ENCODE assay signal across 10 cellular contexts in the genomic region with DNA sequence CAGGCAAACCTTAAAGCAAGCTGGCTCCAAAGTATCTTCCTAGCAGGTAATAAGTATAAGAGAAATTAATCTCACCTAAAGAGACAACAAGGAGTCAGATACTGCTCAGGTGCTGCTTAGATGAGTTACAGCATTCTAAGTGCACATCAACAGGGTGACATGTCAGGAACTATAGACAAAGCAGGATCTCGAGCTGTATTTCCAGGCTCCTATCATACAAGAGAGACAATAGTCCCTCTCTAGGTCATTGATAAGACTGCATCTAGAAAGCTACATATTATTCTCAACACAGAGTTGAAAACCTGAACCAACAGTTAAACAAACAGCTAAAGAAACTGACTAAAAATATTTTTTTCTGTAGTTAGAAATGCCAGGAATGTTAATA. TPM values are rescaled to one million over a fixed set of nuclear protein-coding genes. Genes with fewer than 3 reads are reported as not detected.
DNase-seq lines count a peak whose midpoint lies in the region; ATAC-seq and TF ChIP-seq lines count a peak whose summit lies in the region.
"Had no signal": no experiment of that assay in that cellular context is flagged by ENCODE, and none has a peak within 500 bp of the region (broad histone marks: within the 10 kb centered on the region; RNA-seq: fewer than 3 reads in every experiment).

No MANE protein-coding gene starts in this region.

- POLR2A ChIA-PET in AG04449 (lab: Yijun Ruan, JAX): no interaction called here
- POLR2A ChIA-PET in HCT116 (lab: Charles Lee): interaction anchor here (1.0 kb wide), 1 partner anchor 10 kb away, joined by 3 read pairs; no protein-coding TSS in a partner anchor

- H3K36me3 ChIP-seq in HCT116 (ENCODE audit: control insufficient read depth in 1 of 2, insufficient read depth in 2 of 2, low read length in 2 of 2) (no peaks in the 10 kb centered on the region), spleen (no peaks in the 10 kb centered on the region)

- peaks cover 47% of the 10 kb centered on the region for H3K79me2 ChIP-seq in HCT116 (ENCODE audit: insufficient read depth, low read length)

- DNase-seq in AG04449 (ENCODE audit: low read depth, low spot score): no peak
- DNase-seq in HCT116 (ENCODE audit: low read depth, low spot score): no peak
- DNase-seq in astrocyte of the cerebellum (ENCODE audit: low read depth): no peak
- no peak for DNase-seq in left colon
- DNase-seq in spleen: no peak
- DNase-seq in G401 (ENCODE audit: low spot score): no peak
- DNase-seq in HK-2 (ENCODE audit: unreplicated experiment): no peak

- TF ChIP-seq CTCF in AG04449 (IDR thresholded peaks at IDR 0.05; ENCODE audit: insufficient read depth, low read length, missing control alignments): peak; percentile 21
- TF ChIP-seq CTCF in HCT116 (IDR thresholded peaks at IDR 0.05 in 2 of 3, conservative IDR thresholded peaks at IDR 0.05 in 1 of 3; ENCODE audit: borderline replicate concordance in 1 of 3, insufficient read depth in 1 of 3, low read depth in 2 of 3, low read length in 2 of 3): peak in 2 of 3 experiments; percentile 15 to 23; a peak in 1 of 6 replicates
- peak; percentile 35 for TF ChIP-seq CTCF in astrocyte of the cerebellum (IDR thresholded peaks at IDR 0.05; ENCODE audit: low read depth, low read length, missing control alignments)
- peak in 1 of 11 experiments; percentile 20 for TF ChIP-seq CTCF in spleen (IDR thresholded peaks at IDR 0.05 in 8 of 11, conservative IDR thresholded peaks at IDR 0.05 in 3 of 11)

- H2AFZ ChIP-seq in HCT116 (ENCODE audit: low read depth, low read length, poor library complexity, severe bottlenecking): no peak overlapping the region

- no peak for ATAC-seq in HCT116
- peak; percentile 22 for ATAC-seq in left colon
- no peak for ATAC-seq in HG03565 (IDR thresholded peaks at IDR 0.05; ENCODE audit: unreplicated experiment)
- ATAC-seq: WTC11 had no signal

- no peak overlapping the region for H3K4me2 ChIP-seq in HCT116 (ENCODE audit: low read length)

- H3K27ac ChIP-seq in HCT116 (ENCODE audit: low read depth, low read length) (no peak overlapping the region), spleen (no peak overlapping the region)
- H3K27ac ChIP-seq: HL-60 had no signal

- no peak overlapping the region for H3K9ac ChIP-seq in HCT116 (ENCODE audit: low read length)

- no peak overlapping the region for H3K4me3 ChIP-seq in AG04449 (ENCODE audit: low read depth, low read length)
- no peak overlapping the region for H3K4me3 ChIP-seq in HCT116 (replicated peaks in 1 of 2; ENCODE audit: low read depth in 1 of 2, low read length in 2 of 2)
- H3K4me3 ChIP-seq in astrocyte of the cerebellum (ENCODE audit: low read depth, low read length): no peak overlapping the region
- H3K4me3 ChIP-seq in spleen: no peak overlapping the region

- no peak for TF ChIP-seq POLR2A in HCT116 (IDR thresholded peaks at IDR 0.05; ENCODE audit: borderline replicate concordance, extremely low read depth, insufficient read depth, insufficient read length)
- no peak for TF ChIP-seq POLR2A in spleen (IDR thresholded peaks at IDR 0.05)

- H3K9me2 ChIP-seq in HCT116 (ENCODE audit: insufficient read depth): no peaks in the 10 kb centered on the region

- H4K20me1 ChIP-seq in HCT116 (ENCODE audit: insufficient read depth): no peaks in the 10 kb centered on the region

- TF ChIP-seq RAD21 in HCT116 (IDR thresholded peaks at IDR 0.05; ENCODE audit: low read depth): peak; percentile 37; the same call in 1 of the 2 replicates

- in situ Hi-C loops in astrocyte of the cerebellum (cut with HindIII; ENCODE audit: low sequenced_read_pairs): no loop called here
- in situ Hi-C loops in G401 (cut with HindIII; ENCODE audit: low sequenced_read_pairs): no loop called here

- peaks cover 10 to 25% of the 10 kb centered on the region in 2 experiments; a peak in 3 of 4 replicates for H3K4me1 ChIP-seq in HCT116 (ENCODE audit: control insufficient read depth in 1 of 2, insufficient read depth in 2 of 2, low read length in 2 of 2)
- peaks cover 0 to 35% (median 25%) of the 10 kb centered on the region in 6 donors for H3K4me1 ChIP-seq in spleen

- CTCF ChIA-PET in AG04449 (lab: Yijun Ruan, JAX) (interaction anchor here (0.5 to 6.5 kb wide), 6 partner anchors 8 to 662 kb away, joined by 3 to 31 read pairs (median 4); no protein-coding TSS in a partner anchor), HCT116 (lab: Charles Lee) (interaction anchor here (0.6 to 1.6 kb wide), 5 partner anchors 22 to 780 kb away, joined by 3 to 7 read pairs (median 3); no protein-coding TSS in a partner anchor)

- H3K9me3 ChIP-seq in HCT116 (ENCODE audit: control insufficient read depth in 1 of 2, insufficient read depth in 1 of 2, low read depth in 1 of 2, low read length in 2 of 2) (no peaks in the 10 kb centered on the region), spleen (no peaks in the 10 kb centered on the region)

- RAD21 ChIA-PET in HCT116 (lab: Charles Lee; ENCODE audit: low non-redundant PET in 1 of 2, low total read pairs in 2 of 2, uncharacterized antibody in 2 of 2, unreplicated experiment in 2 of 2): no interaction called here

- H3K27me3 ChIP-seq in HCT116 (ENCODE audit: insufficient read depth, low read length) (no peaks in the 10 kb centered on the region), spleen (replicated peaks in 1 of 7) (peaks cover 0 to 48% (median 22%) of the 10 kb centered on the region in 7 donors)

- 29 to 53% (median 48%) methylated on average over 1 of the region's 1 CpG for WGBS in spleen, 5 donors

- no TSS peak for BruUV-seq in HCT116 (replicated peaks; lab: Mats Ljungman, UMichigan)

- intact Hi-C loops in HCT116 (cut with micrococcal nuclease) (loop anchor here (10.0 kb wide), 1 partner anchor 662 kb away; no protein-coding TSS in a partner anchor), left colon (cut with DNase I, micrococcal nuclease) (loop anchor here in 1 of 2 donors (10.0 kb wide), 1 partner anchor 172 kb away; no protein-coding TSS in a partner anchor), spleen (cut with DNase I; ENCODE audit: low total_unique reads) (no loop called here)

TF ChIP-seq in HCT116, 20 proteins besides CTCF, POLR2A, EP300 and RAD21:
- TF ChIP-seq YY1 (IDR thresholded peaks at IDR 0.05; ENCODE audit: extremely low read depth, insufficient replicate concordance, low read depth, low read length) (no peak), TCF7L2 (IDR thresholded peaks at IDR 0.05; ENCODE audit: borderline replicate concordance, extremely low read depth, insufficient read depth, insufficient read length) (no peak), JUND (IDR thresholded peaks at IDR 0.05) (no peak), FOSL1 (IDR thresholded peaks at IDR 0.05; ENCODE audit: low read depth) (no peak), ZFX (IDR thresholded peaks at IDR 0.05) (no peak)
- TF ChIP-seq, protein P1, sequence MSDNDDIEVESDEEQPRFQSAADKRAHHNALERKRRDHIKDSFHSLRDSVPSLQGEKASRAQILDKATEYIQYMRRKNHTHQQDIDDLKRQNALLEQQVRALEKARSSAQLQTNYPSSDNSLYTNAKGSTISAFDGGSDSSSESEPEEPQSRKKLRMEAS (IDR thresholded peaks at IDR 0.05): no peak
TF ChIP-seq in HCT116: peak in this region for 0.

RNA-seq across cellular contexts. Expression of gene PTPRK, which starts 3.9 kb away (rescaled TPM):
- total RNA-seq in HCT116 (2021; ENCODE audit: unreplicated experiment): 34.2 TPM
- polyA plus RNA-seq in HCT116 (2012): 15.9 and 16.6 TPM in 2 replicates
- 100 to 1,000 TPM; 113 to 121 TPM for total RNA-seq in left colon
- 10 to 100 TPM; 22.1 to 67.8 (median 41.4) TPM for total RNA-seq in spleen
- 1 to 10 TPM; 3.3 to 4.4 (median 4.0) TPM for polyA plus RNA-seq in spleen
- total RNA-seq in G401 (2014; rRNA removed; shearing (Covaris generic)): not detected in 2 replicates

Comparison
In these comparisons a context has a peak if more than half of its experiments do, and no peak if none do; other contexts are left out.
1. RNA of gene PTPRK, which starts 3.9 kb away (total RNA-seq): 113 to 121 TPM in left colon, 22.1 to 67.8 TPM in spleen and 34.2 TPM in HCT116 (single experiment); not detected in G401; every median in the first group is over 10 times any median in the second.